8 cellular contexts compared by ENCODE assay signal in genomic region chr2:195658541-195658890, GRCh38. TPM values are rescaled to one million over a fixed set of nuclear protein-coding genes. Genes with fewer than 3 reads are reported as not detected.
DNase-seq lines count a peak whose midpoint lies in the region; ATAC-seq lines count a peak whose summit lies in the region.

No MANE protein-coding gene starts in this region.

- peak overlapping the region; percentile 83 to 98 (median 89) for H3K4me3 ChIP-seq in skin epidermis

- peak overlapping the region in 20 of 21 experiments; percentile 94 to 100 (median 99) for H3K27ac ChIP-seq in skin epidermis

- ATAC-seq in activated CD8-positive, alpha-beta T cell treated with anti-CD3 and anti-CD28 coated beads, Interleukin-2, amount 10 ng/mL, durations not matched to agents 7 days and 5 days = no peak
- ATAC-seq in HG02973 (IDR thresholded peaks at IDR 0.05; ENCODE audit: unreplicated experiment) = no peak
- no peak for ATAC-seq in HG02623 (IDR thresholded peaks at IDR 0.05; ENCODE audit: unreplicated experiment)

- peak overlapping the region; percentile 100 for H3K27ac Mint-ChIP-seq in activated CD8-positive, alpha-beta T cell treated with anti-CD3 and anti-CD28 coated beads, Interleukin-2, amount 10 ng/mL, durations not matched to agents 7 days and 5 days

- H3K36me3 Mint-ChIP-seq in activated CD8-positive, alpha-beta T cell treated with anti-CD3 and anti-CD28 coated beads, Interleukin-2, amount 10 ng/mL, durations not matched to agents 7 days and 5 days (ENCODE audit: low read depth) = peaks cover 50% of the 10 kb centered on the region

- no peaks in the 10 kb centered on the region for H3K9me3 Mint-ChIP-seq in activated CD8-positive, alpha-beta T cell treated with anti-CD3 and anti-CD28 coated beads, Interleukin-2, amount 10 ng/mL, durations not matched to agents 7 days and 5 days (ENCODE audit: insufficient read depth)

- POLR2A ChIA-PET in activated CD8-positive, alpha-beta T cell treated with anti-CD3 and anti-CD28 coated beads, Interleukin-2, amount 10 ng/mL, durations not matched to agents 7 days and 5 days (lab: Charles Lee) = interaction anchor here (0.6 to 6.1 kb wide), 15 partner anchors 11 to 513 kb away, joined by 3 to 215 read pairs (median 6); partner anchors contain the start of gene STK17B

- H3K4me3 Mint-ChIP-seq in activated CD8-positive, alpha-beta T cell treated with anti-CD3 and anti-CD28 coated beads, Interleukin-2, amount 10 ng/mL, durations not matched to agents 7 days and 5 days = peak overlapping the region; percentile 98

- H3K4me1 Mint-ChIP-seq in activated CD8-positive, alpha-beta T cell treated with anti-CD3 and anti-CD28 coated beads, Interleukin-2, amount 10 ng/mL, durations not matched to agents 7 days and 5 days (ENCODE audit: low read depth) = peaks cover 36% of the 10 kb centered on the region

- H3K27me3 Mint-ChIP-seq in activated CD8-positive, alpha-beta T cell treated with anti-CD3 and anti-CD28 coated beads, Interleukin-2, amount 10 ng/mL, durations not matched to agents 7 days and 5 days (ENCODE audit: low read depth) = peaks cover 2% of the 10 kb centered on the region

- CTCF ChIA-PET in activated CD8-positive, alpha-beta T cell treated with anti-CD3 and anti-CD28 coated beads, Interleukin-2, amount 10 ng/mL, durations not matched to agents 7 days and 5 days (lab: Charles Lee) = interaction anchor here (1.5 to 3.7 kb wide), 7 partner anchors 83 to 410 kb away, joined by 5 to 120 read pairs (median 18); partner anchors contain the start of gene DNAH7

- DNase-seq in NCI-H2227 (lab: John Stamatoyannopoulos, UW; ENCODE audit: unreplicated experiment) = peak; percentile 48
- no peak for DNase-seq in NCI-H2227 treated with DMSO at 0.1 percent for 48 hours (lab: John Stamatoyannopoulos, UW)
- DNase-seq in NAMALWA (ENCODE audit: low spot score) = peak; percentile 66
- peak; percentile 34 for DNase-seq in activated CD8-positive, alpha-beta T cell treated with anti-CD3 and anti-CD28 coated beads, Interleukin-2, amount 10 ng/mL, durations not matched to agents 7 days and 5 days
- DNase-seq in glomerular endothelial cell (ENCODE audit: extremely low read depth, low read depth, low spot score) = peak; percentile 80

RNA-seq across cellular contexts. Expression of gene SLC39A10, which starts 1.5 kb away (rescaled TPM):
- 10 to 100 TPM; 49.0 to 50.9 TPM for total RNA-seq in activated CD8-positive, alpha-beta T cell treated with anti-CD3 and anti-CD28 coated beads, Interleukin-2, amount 10 ng/mL, durations not matched to agents 7 days and 5 days
- 45.3 and 50.7 TPM in 2 replicates for total RNA-seq in glomerular endothelial cell
